ENCODE assay signal across 8 cellular contexts in the genomic region with DNA sequence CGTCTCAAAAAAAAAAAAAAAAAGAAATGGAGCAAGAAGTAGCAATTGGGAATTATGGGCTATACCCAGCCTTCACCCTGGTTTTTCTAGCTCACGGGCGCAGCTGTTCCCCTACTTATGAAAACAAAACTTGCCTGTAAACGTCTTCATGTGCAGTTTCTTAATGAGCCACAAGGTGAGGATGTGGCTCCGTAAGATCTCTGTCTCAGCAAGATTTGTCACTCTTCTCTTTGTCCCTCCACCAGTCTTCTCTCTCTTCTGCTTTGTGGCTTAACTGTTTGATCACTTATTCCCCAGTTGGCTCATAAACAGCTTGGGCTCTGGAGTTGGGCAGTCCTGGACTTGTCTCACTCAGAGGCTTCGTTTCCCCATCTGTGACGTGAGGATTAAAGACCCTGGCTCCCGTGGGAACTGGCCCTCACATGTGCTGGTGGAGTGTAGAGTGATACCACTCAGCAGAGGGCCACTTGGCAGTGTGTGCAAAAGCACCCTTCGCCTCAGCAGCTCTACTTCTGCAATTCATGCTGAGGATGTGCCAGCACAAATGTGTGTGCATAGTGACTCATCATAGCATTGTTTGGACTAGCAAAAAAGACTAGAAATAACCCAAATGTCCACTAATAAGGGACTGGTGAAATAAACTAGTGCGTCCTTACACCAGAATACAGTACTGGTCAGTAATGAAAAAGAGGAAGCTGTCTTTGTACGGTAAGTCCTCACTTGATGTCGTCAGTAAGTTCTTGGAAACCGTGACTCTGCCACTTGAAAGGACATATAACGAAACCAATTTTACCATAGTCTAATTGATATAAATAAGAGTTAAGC. TPM values are rescaled to one million over a fixed set of nuclear protein-coding genes. Genes with fewer than 3 reads are reported as not detected.
DNase-seq lines count a peak whose midpoint lies in the region; ATAC-seq, FAIRE-seq and TF ChIP-seq lines count a peak whose summit lies in the region.

No MANE protein-coding gene starts in this region.

- intact Hi-C loops in left lung (cut with DNase I), result loop anchor here in 1 of 2 donors (10.0 kb wide), 1 partner anchor 110 kb away; no protein-coding TSS in a partner anchor

- H3K4me1 ChIP-seq in left lung, result peaks cover 28 to 73% of the 10 kb centered on the region in 2 donors

- FAIRE-seq in H54 (lab: Jason Lieb, UNC), result peak; percentile 30

- no peaks in the 10 kb centered on the region for H3K27me3 ChIP-seq in left lung

- DNase-seq in activated gamma-delta T cell treated with Interleukin-2 at 50 U/mL for 16 hours, result peak; percentile 17
- DNase-seq in activated gamma-delta T cell (lab: John Stamatoyannopoulos, UW), result no peak
- peak; percentile 49 for DNase-seq in H54 (ENCODE audit: insufficient read length, low spot score)
- DNase-seq in Kasumi-1 (lab: John Stamatoyannopoulos, UW), result peak; percentile 95 to 96
- DNase-seq in T follicular helper cell (ENCODE audit: low read depth), result peak; percentile 21
- peak; percentile 67 for DNase-seq in cerebellar cortex (ENCODE audit: low spot score)
- DNase-seq in left lung, result peak in 1 of 2 donors; percentile 79
- DNase-seq in stimulated activated naive CD4-positive, alpha-beta T cell (lab: John Stamatoyannopoulos, UW), result peak in 5 of 6 experiments; percentile 18 to 67 (median 28)

- TF ChIP-seq CTCF in left lung (IDR thresholded peaks at IDR 0.05), result peak; percentile 40 to 57

- H3K9me3 ChIP-seq in left lung, result no peaks in the 10 kb centered on the region

- ATAC-seq in left lung, result peak; percentile 87

- TF ChIP-seq POLR2A in H54 (IDR thresholded peaks at IDR 0.05; ENCODE audit: low read depth, low read length), result no peak

- peak overlapping the region; percentile 69 to 87 for H3K27ac ChIP-seq in left lung

- H3K36me3 ChIP-seq in left lung, result peaks cover 0 to 2% of the 10 kb centered on the region in 2 donors

- H3K4me3 ChIP-seq in left lung, result no peak overlapping the region

RNA-seq across cellular contexts. Expression of gene CEP68, which starts 8.7 kb away (rescaled TPM):
- 10 to 100 TPM in 1 of 2 donors, 1 to 10 TPM in 1; 7.9 to 10.4 TPM for total RNA-seq in left lung
